Comparison of ENCODE assay signal across 2 cellular contexts in the genomic region with DNA sequence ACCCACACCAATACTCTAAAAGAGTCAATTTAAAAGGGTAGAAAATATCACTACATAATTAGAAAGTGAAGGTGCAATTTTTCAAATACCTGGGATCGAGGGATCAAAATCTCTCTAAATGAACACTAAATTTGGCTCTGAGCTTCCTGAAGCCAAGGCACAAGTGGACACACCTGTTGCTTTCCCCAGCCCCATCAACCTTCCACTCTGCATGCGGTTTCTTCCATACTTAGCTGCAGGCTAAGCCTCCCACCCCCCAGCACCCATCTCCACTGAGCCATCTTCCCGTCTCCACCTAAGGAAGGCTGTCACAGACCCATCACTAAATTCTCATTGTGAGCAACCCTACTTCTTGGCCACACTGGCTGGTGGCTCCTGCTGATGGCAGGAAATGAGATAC.
A peak's percentile ranks its signal among the peaks of the same experiment; 100 is the strongest.
TF ChIP-seq lines count a peak whose summit lies in the region.

No MANE protein-coding gene starts in this region.

TF ChIP-seq in HepG2, 621 proteins besides CTCF, POLR2A, EP300 and RAD21:
- peak; percentile 56 for TF ChIP-seq RBM22 (optimal IDR thresholded peaks at IDR 0.05; ENCODE audit: low read length)
- TF ChIP-seq, protein P1, sequence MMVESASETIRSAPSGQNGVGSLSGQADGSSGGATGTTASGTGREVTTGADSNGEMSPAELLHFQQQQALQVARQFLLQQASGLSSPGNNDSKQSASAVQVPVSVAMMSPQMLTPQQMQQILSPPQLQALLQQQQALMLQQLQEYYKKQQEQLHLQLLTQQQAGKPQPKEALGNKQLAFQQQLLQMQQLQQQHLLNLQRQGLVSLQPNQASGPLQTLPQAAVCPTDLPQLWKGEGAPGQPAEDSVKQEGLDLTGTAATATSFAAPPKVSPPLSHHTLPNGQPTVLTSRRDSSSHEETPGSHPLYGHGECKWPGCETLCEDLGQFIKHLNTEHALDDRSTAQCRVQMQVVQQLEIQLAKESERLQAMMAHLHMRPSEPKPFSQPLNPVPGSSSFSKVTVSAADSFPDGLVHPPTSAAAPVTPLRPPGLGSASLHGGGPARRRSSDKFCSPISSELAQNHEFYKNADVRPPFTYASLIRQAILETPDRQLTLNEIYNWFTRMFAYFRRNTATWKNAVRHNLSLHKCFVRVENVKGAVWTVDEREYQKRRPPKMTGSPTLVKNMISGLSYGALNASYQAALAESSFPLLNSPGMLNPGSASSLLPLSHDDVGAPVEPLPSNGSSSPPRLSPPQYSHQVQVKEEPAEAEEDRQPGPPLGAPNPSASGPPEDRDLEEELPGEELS (CRISPR knock-in tag; IDR thresholded peaks at IDR 0.05) = no peak

TF ChIP-seq in WTC11, 78 proteins besides CTCF, POLR2A, EP300 and RAD21:
- no peak for TF ChIP-seq ZNF263 (CRISPR knock-in tag; IDR thresholded peaks at IDR 0.05; ENCODE audit: low read depth)
- TF ChIP-seq, protein P2, sequence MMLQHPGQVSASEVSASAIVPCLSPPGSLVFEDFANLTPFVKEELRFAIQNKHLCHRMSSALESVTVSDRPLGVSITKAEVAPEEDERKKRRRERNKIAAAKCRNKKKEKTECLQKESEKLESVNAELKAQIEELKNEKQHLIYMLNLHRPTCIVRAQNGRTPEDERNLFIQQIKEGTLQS (CRISPR knock-in tag; conservative IDR thresholded peaks at IDR 0.05) = no peak
- TF ChIP-seq, protein P3, sequence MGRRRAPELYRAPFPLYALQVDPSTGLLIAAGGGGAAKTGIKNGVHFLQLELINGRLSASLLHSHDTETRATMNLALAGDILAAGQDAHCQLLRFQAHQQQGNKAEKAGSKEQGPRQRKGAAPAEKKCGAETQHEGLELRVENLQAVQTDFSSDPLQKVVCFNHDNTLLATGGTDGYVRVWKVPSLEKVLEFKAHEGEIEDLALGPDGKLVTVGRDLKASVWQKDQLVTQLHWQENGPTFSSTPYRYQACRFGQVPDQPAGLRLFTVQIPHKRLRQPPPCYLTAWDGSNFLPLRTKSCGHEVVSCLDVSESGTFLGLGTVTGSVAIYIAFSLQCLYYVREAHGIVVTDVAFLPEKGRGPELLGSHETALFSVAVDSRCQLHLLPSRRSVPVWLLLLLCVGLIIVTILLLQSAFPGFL (CRISPR knock-in tag; IDR thresholded peaks at IDR 0.05; ENCODE audit: borderline replicate concordance) = no peak
- TF ChIP-seq KAT7 (CRISPR knock-in tag; IDR thresholded peaks at IDR 0.05; ENCODE audit: borderline replicate concordance) = no peak
- TF ChIP-seq IRF2 (CRISPR knock-in tag; IDR thresholded peaks at IDR 0.05; ENCODE audit: borderline replicate concordance, low read depth) = no peak
- TF ChIP-seq, protein P4, sequence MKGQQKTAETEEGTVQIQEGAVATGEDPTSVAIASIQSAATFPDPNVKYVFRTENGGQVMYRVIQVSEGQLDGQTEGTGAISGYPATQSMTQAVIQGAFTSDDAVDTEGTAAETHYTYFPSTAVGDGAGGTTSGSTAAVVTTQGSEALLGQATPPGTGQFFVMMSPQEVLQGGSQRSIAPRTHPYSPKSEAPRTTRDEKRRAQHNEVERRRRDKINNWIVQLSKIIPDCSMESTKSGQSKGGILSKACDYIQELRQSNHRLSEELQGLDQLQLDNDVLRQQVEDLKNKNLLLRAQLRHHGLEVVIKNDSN (CRISPR knock-in tag; IDR thresholded peaks at IDR 0.05) = no peak
- TF ChIP-seq, protein P5, sequence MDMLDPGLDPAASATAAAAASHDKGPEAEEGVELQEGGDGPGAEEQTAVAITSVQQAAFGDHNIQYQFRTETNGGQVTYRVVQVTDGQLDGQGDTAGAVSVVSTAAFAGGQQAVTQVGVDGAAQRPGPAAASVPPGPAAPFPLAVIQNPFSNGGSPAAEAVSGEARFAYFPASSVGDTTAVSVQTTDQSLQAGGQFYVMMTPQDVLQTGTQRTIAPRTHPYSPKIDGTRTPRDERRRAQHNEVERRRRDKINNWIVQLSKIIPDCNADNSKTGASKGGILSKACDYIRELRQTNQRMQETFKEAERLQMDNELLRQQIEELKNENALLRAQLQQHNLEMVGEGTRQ (CRISPR knock-in tag; IDR thresholded peaks at IDR 0.05) = no peak
- TF ChIP-seq ESRRA (CRISPR knock-in tag; IDR thresholded peaks at IDR 0.05; ENCODE audit: borderline replicate concordance) = no peak
- TF ChIP-seq, protein P6, sequence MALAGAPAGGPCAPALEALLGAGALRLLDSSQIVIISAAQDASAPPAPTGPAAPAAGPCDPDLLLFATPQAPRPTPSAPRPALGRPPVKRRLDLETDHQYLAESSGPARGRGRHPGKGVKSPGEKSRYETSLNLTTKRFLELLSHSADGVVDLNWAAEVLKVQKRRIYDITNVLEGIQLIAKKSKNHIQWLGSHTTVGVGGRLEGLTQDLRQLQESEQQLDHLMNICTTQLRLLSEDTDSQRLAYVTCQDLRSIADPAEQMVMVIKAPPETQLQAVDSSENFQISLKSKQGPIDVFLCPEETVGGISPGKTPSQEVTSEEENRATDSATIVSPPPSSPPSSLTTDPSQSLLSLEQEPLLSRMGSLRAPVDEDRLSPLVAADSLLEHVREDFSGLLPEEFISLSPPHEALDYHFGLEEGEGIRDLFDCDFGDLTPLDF (CRISPR knock-in tag; IDR thresholded peaks at IDR 0.05) = no peak
- TF ChIP-seq, protein P7, sequence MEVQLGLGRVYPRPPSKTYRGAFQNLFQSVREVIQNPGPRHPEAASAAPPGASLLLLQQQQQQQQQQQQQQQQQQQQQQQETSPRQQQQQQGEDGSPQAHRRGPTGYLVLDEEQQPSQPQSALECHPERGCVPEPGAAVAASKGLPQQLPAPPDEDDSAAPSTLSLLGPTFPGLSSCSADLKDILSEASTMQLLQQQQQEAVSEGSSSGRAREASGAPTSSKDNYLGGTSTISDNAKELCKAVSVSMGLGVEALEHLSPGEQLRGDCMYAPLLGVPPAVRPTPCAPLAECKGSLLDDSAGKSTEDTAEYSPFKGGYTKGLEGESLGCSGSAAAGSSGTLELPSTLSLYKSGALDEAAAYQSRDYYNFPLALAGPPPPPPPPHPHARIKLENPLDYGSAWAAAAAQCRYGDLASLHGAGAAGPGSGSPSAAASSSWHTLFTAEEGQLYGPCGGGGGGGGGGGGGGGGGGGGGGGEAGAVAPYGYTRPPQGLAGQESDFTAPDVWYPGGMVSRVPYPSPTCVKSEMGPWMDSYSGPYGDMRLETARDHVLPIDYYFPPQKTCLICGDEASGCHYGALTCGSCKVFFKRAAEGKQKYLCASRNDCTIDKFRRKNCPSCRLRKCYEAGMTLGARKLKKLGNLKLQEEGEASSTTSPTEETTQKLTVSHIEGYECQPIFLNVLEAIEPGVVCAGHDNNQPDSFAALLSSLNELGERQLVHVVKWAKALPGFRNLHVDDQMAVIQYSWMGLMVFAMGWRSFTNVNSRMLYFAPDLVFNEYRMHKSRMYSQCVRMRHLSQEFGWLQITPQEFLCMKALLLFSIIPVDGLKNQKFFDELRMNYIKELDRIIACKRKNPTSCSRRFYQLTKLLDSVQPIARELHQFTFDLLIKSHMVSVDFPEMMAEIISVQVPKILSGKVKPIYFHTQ (CRISPR knock-in tag; IDR thresholded peaks at IDR 0.05) = no peak
- no peak for TF ChIP-seq CREM (CRISPR knock-in tag; IDR thresholded peaks at IDR 0.05)
- TF ChIP-seq, protein P8, sequence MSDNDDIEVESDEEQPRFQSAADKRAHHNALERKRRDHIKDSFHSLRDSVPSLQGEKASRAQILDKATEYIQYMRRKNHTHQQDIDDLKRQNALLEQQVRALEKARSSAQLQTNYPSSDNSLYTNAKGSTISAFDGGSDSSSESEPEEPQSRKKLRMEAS (CRISPR knock-in tag; IDR thresholded peaks at IDR 0.05) = no peak
- TF ChIP-seq, protein P9, sequence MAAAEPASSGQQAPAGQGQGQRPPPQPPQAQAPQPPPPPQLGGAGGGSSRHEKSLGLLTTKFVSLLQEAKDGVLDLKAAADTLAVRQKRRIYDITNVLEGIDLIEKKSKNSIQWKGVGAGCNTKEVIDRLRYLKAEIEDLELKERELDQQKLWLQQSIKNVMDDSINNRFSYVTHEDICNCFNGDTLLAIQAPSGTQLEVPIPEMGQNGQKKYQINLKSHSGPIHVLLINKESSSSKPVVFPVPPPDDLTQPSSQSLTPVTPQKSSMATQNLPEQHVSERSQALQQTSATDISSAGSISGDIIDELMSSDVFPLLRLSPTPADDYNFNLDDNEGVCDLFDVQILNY (CRISPR knock-in tag; IDR thresholded peaks at IDR 0.05) = no peak
- no peak for TF ChIP-seq JAZF1 (CRISPR knock-in tag; IDR thresholded peaks at IDR 0.05)
- TF ChIP-seq JUN (CRISPR knock-in tag; IDR thresholded peaks at IDR 0.05) = no peak
